In the genomic region with DNA sequence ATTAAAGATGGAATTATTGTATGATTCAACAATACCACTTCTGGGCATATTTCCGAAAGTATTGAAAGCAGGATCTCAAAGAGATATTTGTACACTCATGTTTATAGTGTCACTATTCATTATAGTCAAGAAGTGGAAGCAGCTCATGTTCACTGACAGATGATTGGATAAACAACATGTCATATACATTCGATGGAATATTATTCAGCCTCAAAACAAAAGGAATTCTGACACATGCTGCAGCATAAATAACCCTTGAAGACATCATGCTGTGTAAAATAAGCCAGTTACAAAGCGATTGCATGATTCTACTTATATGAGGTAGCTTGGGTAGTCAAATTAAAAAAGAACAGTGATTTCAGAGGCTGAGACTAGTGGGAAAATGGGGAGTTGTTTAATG, we compare ENCODE assay signal across 11 cellular contexts. TPM values are rescaled to one million over a fixed set of nuclear protein-coding genes. Genes with fewer than 3 reads are reported as not detected.
"Had no signal": no experiment of that assay in that cellular context is flagged by ENCODE, and none has a peak within 500 bp of the region (broad histone marks: within the 10 kb centered on the region; RNA-seq: fewer than 3 reads in every experiment).

No MANE protein-coding gene starts in this region.

- DNase-seq: IMR-90, KBM-7, KG1 had no signal

- FAIRE-seq: HepG2, HTR-8/SVneo, K562 had no signal

- ATAC-seq: HepG2, K562 had no signal

- H3K4me2 ChIP-seq: KMS-11 had no signal

- H3K27ac ChIP-seq: HL-60, KMS-11 had no signal

- H3K9ac ChIP-seq: KMS-11 had no signal

- H3K4me3 ChIP-seq: K562 had no signal

RNA-seq across cellular contexts. Expression of a gene that starts 39.3 kb away (rescaled TPM):
- total RNA-seq: HepG2, HT-29, HT1080, IMR-90 had no signal
- polyA plus RNA-seq: HepG2, IgD-negative memory B cell, IMR-90 had no signal
